12 cellular contexts compared by ENCODE assay signal in genomic region chr3:150582620-150583019, GRCh38. TPM values are rescaled to one million over a fixed set of nuclear protein-coding genes. Genes with fewer than 3 reads are reported as not detected.
DNase-seq lines count a peak whose midpoint lies in the region; ATAC-seq and TF ChIP-seq lines count a peak whose summit lies in the region.
"Had no signal": no experiment of that assay in that cellular context is flagged by ENCODE, and none has a peak within 500 bp of the region (broad histone marks: within the 10 kb centered on the region; RNA-seq: fewer than 3 reads in every experiment).

No MANE protein-coding gene starts in this region.

- peaks cover 37% of the 10 kb centered on the region for H3K36me3 ChIP-seq in CD8-positive, alpha-beta T cell (ENCODE audit: insufficient read depth, low read length)

- no peak for ATAC-seq in CD8-positive, alpha-beta T cell
- ATAC-seq in GM19023 (IDR thresholded peaks at IDR 0.05; ENCODE audit: unreplicated experiment) (peak; percentile 85), HG02571 (IDR thresholded peaks at IDR 0.05; ENCODE audit: unreplicated experiment) (peak; percentile 67), HG03439 (IDR thresholded peaks at IDR 0.05; ENCODE audit: unreplicated experiment) (peak; percentile 56)
- ATAC-seq: lower lobe of right lung had no signal

- intact Hi-C loops in CD8-positive, alpha-beta T cell (cut with DNase I, micrococcal nuclease): no loop called here

- H3K4me3 ChIP-seq in CD8-positive, alpha-beta T cell (ENCODE audit: low read depth, low read length): no peak overlapping the region
- H3K4me3 ChIP-seq: lower lobe of right lung, suprapubic skin had no signal

- no peak overlapping the region for H3K4me3 Mint-ChIP-seq in CD8-positive, alpha-beta T cell

- H3K27me3 ChIP-seq in CD8-positive, alpha-beta T cell (ENCODE audit: insufficient read depth, low read length): no peaks in the 10 kb centered on the region
- H3K27me3 ChIP-seq: suprapubic skin had no signal

- DNase-seq in CD8-positive, alpha-beta T cell: no peak
- DNase-seq in OCI-M1 (lab: John Stamatoyannopoulos, UW): no peak
- DNase-seq in NCI-H1092 treated with DMSO at 0.1 percent for 48 hours (lab: John Stamatoyannopoulos, UW): no peak
- no peak for DNase-seq in NCI-H446 (lab: John Stamatoyannopoulos, UW)
- DNase-seq in ecto neural progenitor cell (ENCODE audit: low spot score): no peak
- DNase-seq: activated effector memory CD4-positive, alpha-beta T cell treated with Interleukin-2 at 50 U/mL for 16 hours; lower lobe of right lung; stimulated activated CD4-positive, alpha-beta T cell treated with anti-CD3 and anti-CD28 coated beads, Interleukin-2, amount 100 ng/mL, for 48 hours had no signal

- peaks cover 6% of the 10 kb centered on the region for H3K4me1 Mint-ChIP-seq in CD8-positive, alpha-beta T cell (ENCODE audit: low read depth)

- H3K27ac Mint-ChIP-seq in CD8-positive, alpha-beta T cell: peak overlapping the region; percentile 18

- peaks cover 69% of the 10 kb centered on the region for H3K36me3 Mint-ChIP-seq in CD8-positive, alpha-beta T cell

- no peak overlapping the region for H3K27ac ChIP-seq in CD8-positive, alpha-beta T cell (ENCODE audit: low read depth, low read length)
- H3K27ac ChIP-seq: lower lobe of right lung, suprapubic skin had no signal

- POLR2A ChIA-PET in CD8-positive, alpha-beta T cell (lab: Charles Lee): no interaction called here

- CTCF ChIA-PET in CD8-positive, alpha-beta T cell (lab: Charles Lee): no interaction called here

- no peaks in the 10 kb centered on the region for H3K9me3 Mint-ChIP-seq in CD8-positive, alpha-beta T cell

- H3K27me3 Mint-ChIP-seq in CD8-positive, alpha-beta T cell (ENCODE audit: low read depth): no peaks in the 10 kb centered on the region

- TF ChIP-seq CTCF in CD8-positive, alpha-beta T cell (IDR thresholded peaks at IDR 0.05): no peak

- H3K9me3 ChIP-seq in CD8-positive, alpha-beta T cell (ENCODE audit: low read length): no peaks in the 10 kb centered on the region
- H3K9me3 ChIP-seq: lower lobe of right lung, suprapubic skin had no signal

- H3K4me1 ChIP-seq in CD8-positive, alpha-beta T cell (ENCODE audit: insufficient read depth, low read length): no peaks in the 10 kb centered on the region
- H3K4me1 ChIP-seq: lower lobe of right lung, suprapubic skin had no signal

RNA-seq across cellular contexts. Expression of gene SELENOT, which starts 20.5 kb away (rescaled TPM):
- 100 to 1,000 TPM; 130 to 139 TPM for total RNA-seq in CD8-positive, alpha-beta T cell

RNA-seq across cellular contexts. Expression of gene EIF2A, which starts 36.0 kb away (rescaled TPM):
- total RNA-seq in CD8-positive, alpha-beta T cell: 100 to 1,000 TPM; 156 to 162 TPM

RNA-seq across cellular contexts. Expression of gene SERP1, which starts 36.3 kb away (rescaled TPM):
- total RNA-seq in CD8-positive, alpha-beta T cell: 100 to 1,000 TPM; 143 to 151 TPM
